In the genomic region with DNA sequence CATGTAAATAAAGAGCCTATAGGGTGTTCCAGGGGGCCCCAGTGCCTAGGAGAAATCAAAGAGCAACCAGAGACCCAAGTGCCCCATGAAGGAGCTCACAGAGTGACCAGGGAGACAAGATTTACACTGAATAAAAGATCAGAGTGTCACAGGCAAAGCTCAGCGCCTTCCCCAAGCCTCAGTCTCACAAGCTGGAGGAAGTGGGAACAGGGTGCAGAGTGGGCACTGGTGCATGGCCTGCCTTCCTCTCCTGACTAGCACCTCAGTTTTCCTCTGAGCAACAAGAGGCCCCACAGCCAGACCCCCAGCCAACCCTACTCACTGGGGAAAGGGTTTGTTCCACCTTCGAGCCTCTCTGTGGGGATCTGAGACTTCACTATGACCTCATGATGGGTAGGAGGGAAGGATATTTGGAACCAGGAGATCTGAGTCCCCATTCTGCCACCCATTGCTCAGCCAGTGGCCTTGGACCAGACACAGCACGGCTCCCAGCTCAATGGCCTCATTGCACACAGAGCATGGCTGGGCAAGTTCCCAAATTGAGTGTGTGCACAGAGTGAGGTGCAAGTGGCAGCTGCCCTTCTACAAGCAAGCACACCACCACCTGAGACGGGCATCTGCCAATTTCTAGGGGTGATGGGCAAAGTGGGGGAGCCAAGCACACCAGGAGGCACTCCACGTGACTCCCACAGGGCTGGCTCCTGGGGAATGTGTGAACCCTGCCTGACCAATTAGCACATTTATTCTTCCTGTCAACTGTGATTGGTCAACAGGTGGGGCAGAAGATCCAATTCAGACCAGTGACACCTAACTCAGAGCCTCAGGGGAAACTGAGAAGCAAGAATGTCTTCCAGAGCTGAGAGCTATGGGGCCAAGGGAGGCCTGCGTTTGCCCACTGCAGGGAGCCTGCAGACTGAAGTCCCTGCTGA, we compare ENCODE assay signal across 29 cellular contexts. TPM values are rescaled to one million over a fixed set of nuclear protein-coding genes. Genes with fewer than 3 reads are reported as not detected.
DNase-seq lines count a peak whose midpoint lies in the region; ATAC-seq and TF ChIP-seq lines count a peak whose summit lies in the region.
"Had no signal": no experiment of that assay in that cellular context is flagged by ENCODE, and none has a peak within 500 bp of the region (broad histone marks: within the 10 kb centered on the region; RNA-seq: fewer than 3 reads in every experiment).

No MANE protein-coding gene starts in this region.

- H3K9me3 ChIP-seq in BLaER1 treated with 17β-estradiol and CSF1 and Interleukin-3, amounts not matched to agents 10 nM and 100 nM (replicated peaks in 1 of 11), result no peaks in the 10 kb centered on the region
- no peaks in the 10 kb centered on the region for H3K9me3 ChIP-seq in OCI-LY3 (ENCODE audit: insufficient read depth, low read length)
- no peaks in the 10 kb centered on the region for H3K9me3 ChIP-seq in lung (ENCODE audit: control insufficient read depth in 2 of 2, insufficient read depth in 1 of 2, low read length in 1 of 2)
- no peaks in the 10 kb centered on the region for H3K9me3 ChIP-seq in sigmoid colon
- H3K9me3 ChIP-seq: adrenal gland, right lobe of liver, suprapubic skin had no signal

- no peaks in the 10 kb centered on the region for H3K9me3 Mint-ChIP-seq in activated CD4-positive, alpha-beta T cell treated with anti-CD3 and anti-CD28 coated beads, Interleukin-2, amount 10 ng/mL, durations not matched to agents 7 days and 5 days
- H3K9me3 Mint-ChIP-seq: CD4-positive, alpha-beta T cell; nephron; T-helper 1 cell treated with Interleukin-12 subunit alpha and Interleukin-12 subunit beta and Interleukin-4 antibody, amounts not matched to agents 30 μg/mL and 1 μg/mL, for 36 hours had no signal

- no peaks in the 10 kb centered on the region for H3K27me3 Mint-ChIP-seq in activated CD4-positive, alpha-beta T cell treated with anti-CD3 and anti-CD28 coated beads, Interleukin-2, amount 10 ng/mL, durations not matched to agents 7 days and 5 days
- H3K27me3 Mint-ChIP-seq: CD4-positive, alpha-beta T cell had no signal

- intact Hi-C loops in sigmoid colon (cut with DNase I) (no loop called here), left colon (cut with DNase I, micrococcal nuclease) (no loop called here)

- TF ChIP-seq POLR2A in sigmoid colon (IDR thresholded peaks at IDR 0.05), result no peak

- DNase-seq in lung (ENCODE audit: low spot score) (peak; percentile 26), sigmoid colon (no peak), foreskin keratinocyte (no peak), left colon (no peak)
- no peak for DNase-seq in activated CD4-positive, alpha-beta T cell treated with anti-CD3 and anti-CD28 coated beads, Interleukin-2, amount 10 ng/mL, durations not matched to agents 7 days and 5 days
- DNase-seq: activated CD4-positive, alpha-beta T cell treated with anti-CD3 and anti-CD28 coated beads for 48 hours; activated naive CD4-positive, alpha-beta T cell; activated T-cell treated with anti-CD3 and anti-CD28 coated beads for 4 hours; CD4-positive, alpha-beta T cell; cortex of kidney; GDM1; glutamatergic neuron; NCI-H1417; NCI-H2107; stimulated activated CD4-positive, alpha-beta T cell treated with anti-CD3 and anti-CD28 coated beads, Interleukin-15, amount 100 ng/mL, for 24 hours; stimulated activated CD8-positive, alpha-beta memory T cell treated with anti-CD3 and anti-CD28 coated beads, Interleukin-4, amount 100 ng/mL, for 48 hours had no signal

- TF ChIP-seq CTCF in OCI-LY3 (IDR thresholded peaks at IDR 0.05; ENCODE audit: low read depth, low read length) (no peak), lung (IDR thresholded peaks at IDR 0.05; ENCODE audit: control extremely low read depth, extremely low read depth) (no peak), sigmoid colon (IDR thresholded peaks at IDR 0.05) (no peak), foreskin keratinocyte (conservative IDR thresholded peaks at IDR 0.05) (no peak)

- H3K4me2 ChIP-seq in BLaER1 treated with 17β-estradiol and CSF1 and Interleukin-3, amounts not matched to agents 10 nM and 100 nM, result peak overlapping the region; percentile 52 to 96 (median 72)
- peak overlapping the region; percentile 39; the same call in 1 of the 2 replicates for H3K4me2 ChIP-seq in OCI-LY3 (ENCODE audit: low read length)

- WGBS in lung, 2 donors, result 86 to 96% methylated on average over 6 of the region's 6 CpGs
- WGBS in sigmoid colon, 2 donors, result 74 to 82% methylated on average over 6 of the region's 6 CpGs

- peak overlapping the region in 1 of 10 experiments; percentile 13; a peak in 1 of 20 replicates for H3K4me3 ChIP-seq in BLaER1 treated with 17β-estradiol and CSF1 and Interleukin-3, amounts not matched to agents 10 nM and 100 nM
- H3K4me3 ChIP-seq in OCI-LY3 (ENCODE audit: low read length) (no peak overlapping the region), lung (no peak overlapping the region), sigmoid colon (no peak overlapping the region)
- H3K4me3 ChIP-seq: adrenal gland, right lobe of liver, suprapubic skin had no signal

- TF ChIP-seq EP300 in sigmoid colon (IDR thresholded peaks at IDR 0.05), result no peak

- no peak overlapping the region for H2AFZ ChIP-seq in OCI-LY3 (ENCODE audit: low read depth, low read length)

- H3K4me3 Mint-ChIP-seq in activated CD4-positive, alpha-beta T cell treated with anti-CD3 and anti-CD28 coated beads, Interleukin-2, amount 10 ng/mL, durations not matched to agents 7 days and 5 days, result no peak overlapping the region
- H3K4me3 Mint-ChIP-seq: CD4-positive, alpha-beta T cell; nephron; T-helper 1 cell treated with Interleukin-12 subunit alpha and Interleukin-12 subunit beta and Interleukin-4 antibody, amounts not matched to agents 30 μg/mL and 1 μg/mL, for 36 hours had no signal

- H3K4me1 Mint-ChIP-seq in activated CD4-positive, alpha-beta T cell treated with anti-CD3 and anti-CD28 coated beads, Interleukin-2, amount 10 ng/mL, durations not matched to agents 7 days and 5 days, result peaks cover 12% of the 10 kb centered on the region

- CTCF ChIA-PET in activated CD4-positive, alpha-beta T cell treated with anti-CD3 and anti-CD28 coated beads, Interleukin-2, amount 10 ng/mL, durations not matched to agents 7 days and 5 days (lab: Charles Lee), result interaction anchor here (2.1 to 3.3 kb wide), 2 partner anchors 8 to 11 kb away, joined by 6 to 16 read pairs; no protein-coding TSS in a partner anchor

- peak overlapping the region in 1 of 11 experiments; percentile 17; a peak in 1 of 22 replicates for H3K9ac ChIP-seq in BLaER1 treated with 17β-estradiol and CSF1 and Interleukin-3, amounts not matched to agents 10 nM and 100 nM
- no peak overlapping the region for H3K9ac ChIP-seq in OCI-LY3 (ENCODE audit: low read length)

- H3K36me3 Mint-ChIP-seq in activated CD4-positive, alpha-beta T cell treated with anti-CD3 and anti-CD28 coated beads, Interleukin-2, amount 10 ng/mL, durations not matched to agents 7 days and 5 days (ENCODE audit: low read depth), result no peaks in the 10 kb centered on the region

- ATAC-seq in GM18868 (IDR thresholded peaks at IDR 0.05; ENCODE audit: unreplicated experiment) (peak; percentile 40), lung (ENCODE audit: insufficient read depth, low FRiP score) (no peak), foreskin keratinocyte (no peak), left colon (no peak)
- ATAC-seq: HepG2, right lobe of liver had no signal

- peak overlapping the region in 5 of 11 experiments; percentile 8 to 46 (median 12); a peak in 5 of 22 replicates for H3K27ac ChIP-seq in BLaER1 treated with 17β-estradiol and CSF1 and Interleukin-3, amounts not matched to agents 10 nM and 100 nM
- no peak overlapping the region for H3K27ac ChIP-seq in OCI-LY3 (ENCODE audit: low read length)
- no peak overlapping the region for H3K27ac ChIP-seq in lung (ENCODE audit: low read depth in 1 of 2, low read length in 1 of 2)
- H3K27ac ChIP-seq in sigmoid colon, result no peak overlapping the region
- no peak overlapping the region for H3K27ac ChIP-seq in foreskin keratinocyte
- H3K27ac ChIP-seq: adrenal gland, HL-60, right lobe of liver, suprapubic skin had no signal

- H3K27ac Mint-ChIP-seq in activated CD4-positive, alpha-beta T cell treated with anti-CD3 and anti-CD28 coated beads, Interleukin-2, amount 10 ng/mL, durations not matched to agents 7 days and 5 days, result no peak overlapping the region
- H3K27ac Mint-ChIP-seq: CD4-positive, alpha-beta T cell; nephron; T-helper 1 cell treated with Interleukin-12 subunit alpha and Interleukin-12 subunit beta and Interleukin-4 antibody, amounts not matched to agents 30 μg/mL and 1 μg/mL, for 36 hours had no signal

- peaks cover 41 to 98% (median 77%) of the 10 kb centered on the region in 10 experiments for H3K4me1 ChIP-seq in BLaER1 treated with 17β-estradiol and CSF1 and Interleukin-3, amounts not matched to agents 10 nM and 100 nM
- H3K4me1 ChIP-seq in OCI-LY3 (ENCODE audit: low read length), result peaks cover 59% of the 10 kb centered on the region
- H3K4me1 ChIP-seq in lung (ENCODE audit: control insufficient read depth in 2 of 2, insufficient read depth in 2 of 2, low read length in 2 of 2), result peaks cover 0 to 7% of the 10 kb centered on the region in 2 donors
- peaks cover 0 to 6% (median 0%) of the 10 kb centered on the region in 4 donors for H3K4me1 ChIP-seq in sigmoid colon
- H3K4me1 ChIP-seq in foreskin keratinocyte, result no peaks in the 10 kb centered on the region

- no peaks in the 10 kb centered on the region for H3K27me3 ChIP-seq in BLaER1 treated with 17β-estradiol and CSF1 and Interleukin-3, amounts not matched to agents 10 nM and 100 nM
- no peaks in the 10 kb centered on the region for H3K27me3 ChIP-seq in OCI-LY3 (ENCODE audit: low read depth, low read length)
- no peaks in the 10 kb centered on the region for H3K27me3 ChIP-seq in lung (ENCODE audit: control insufficient read depth, insufficient read depth)
- no peaks in the 10 kb centered on the region for H3K27me3 ChIP-seq in sigmoid colon
- no peaks in the 10 kb centered on the region for H3K27me3 ChIP-seq in foreskin keratinocyte
- H3K27me3 ChIP-seq: adrenal gland, right lobe of liver, suprapubic skin had no signal

- POLR2A ChIA-PET in activated CD4-positive, alpha-beta T cell treated with anti-CD3 and anti-CD28 coated beads, Interleukin-2, amount 10 ng/mL, durations not matched to agents 7 days and 5 days (lab: Charles Lee), result no interaction called here

- peaks cover 0 to 94% (median 67%) of the 10 kb centered on the region in 11 experiments; a peak in 14 of 22 replicates for H4K20me1 ChIP-seq in BLaER1 treated with 17β-estradiol and CSF1 and Interleukin-3, amounts not matched to agents 10 nM and 100 nM
- no peaks in the 10 kb centered on the region for H4K20me1 ChIP-seq in OCI-LY3 (ENCODE audit: insufficient read depth, low read length)

- H3K36me3 ChIP-seq in BLaER1 treated with 17β-estradiol and CSF1 and Interleukin-3, amounts not matched to agents 10 nM and 100 nM, result peaks cover 0 to 17% (median 0%) of the 10 kb centered on the region in 11 experiments; a peak in 9 of 22 replicates
- H3K36me3 ChIP-seq in OCI-LY3 (replicated peaks; ENCODE audit: low read depth, low read length), result no peaks in the 10 kb centered on the region
- H3K36me3 ChIP-seq in lung (ENCODE audit: control insufficient read depth in 2 of 2, insufficient read depth in 2 of 2, low read length in 2 of 2), result no peaks in the 10 kb centered on the region
- no peaks in the 10 kb centered on the region for H3K36me3 ChIP-seq in sigmoid colon
- H3K36me3 ChIP-seq: adrenal gland, right lobe of liver, suprapubic skin had no signal

- H3K79me2 ChIP-seq in OCI-LY3 (ENCODE audit: low read length), result no peaks in the 10 kb centered on the region

RNA-seq across cellular contexts. Expression of a gene that starts 15.7 kb away (rescaled TPM):
- total RNA-seq in lung, result 10 to 100 TPM; 12.0 to 22.7 TPM
- polyA plus RNA-seq in lung, result 10 to 100 TPM; 12.4 to 41.8 TPM
- total RNA-seq in sigmoid colon, result 10 to 100 TPM in 2 of 4 donors, 1 to 10 TPM in 2; 8.0 to 17.8 (median 9.9) TPM
- 10 to 100 TPM in 2 of 3 donors, 1 to 10 TPM in 1; 5.4 to 15.6 (median 11.1) TPM for polyA plus RNA-seq in sigmoid colon
- not detected in 2 replicates for total RNA-seq in foreskin keratinocyte
- not detected in 2 replicates for polyA plus RNA-seq in foreskin keratinocyte
- total RNA-seq in activated CD4-positive, alpha-beta T cell treated with anti-CD3 and anti-CD28 coated beads, Interleukin-2, amount 10 ng/mL, durations not matched to agents 7 days and 5 days, result 10 to 100 TPM; 12.5 to 14.0 TPM
- 1 to 10 TPM; 2.7 to 8.4 TPM for total RNA-seq in left colon
- total RNA-seq: HepG2, NCI-H460, SK-MEL-5 had no signal
- polyA plus RNA-seq: HepG2 had no signal

RNA-seq across cellular contexts. Expression of a gene that starts 38.6 kb away (rescaled TPM):
- total RNA-seq in lung, result under 1 TPM in 1 of 2 donors, not detected in 1; 0.34 TPM
- under 1 TPM in 1 of 2 donors, not detected in 1; 0.13 TPM for polyA plus RNA-seq in lung
- not detected for total RNA-seq in sigmoid colon
- not detected for polyA plus RNA-seq in sigmoid colon
- total RNA-seq in foreskin keratinocyte, result not detected in 2 replicates
- not detected in 2 replicates for polyA plus RNA-seq in foreskin keratinocyte
- not detected for total RNA-seq in activated CD4-positive, alpha-beta T cell treated with anti-CD3 and anti-CD28 coated beads, Interleukin-2, amount 10 ng/mL, durations not matched to agents 7 days and 5 days
- not detected for total RNA-seq in left colon
- total RNA-seq: adrenal gland; CD4-positive, alpha-beta T cell; HepG2; mesenteric fat pad; NCI-H460; right lobe of liver; SK-MEL-5; suprapubic skin had no signal
- polyA plus RNA-seq: adrenal gland, HepG2 had no signal

RNA-seq across cellular contexts. Expression of a gene that starts 57.1 kb away (rescaled TPM):
- total RNA-seq in lung (10 to 100 TPM; 10.9 to 49.4 TPM), sigmoid colon (10 to 100 TPM in 2 of 4 donors, 1 to 10 TPM in 2; 9.5 to 13.3 (median 10.9) TPM), foreskin keratinocyte (not detected in 2 replicates), left colon (1 to 10 TPM; 1.4 to 3.5 TPM)
- polyA plus RNA-seq in lung (1 to 10 TPM; 2.9 to 3.4 TPM), sigmoid colon (1 to 10 TPM in 2 of 3 donors, under 1 TPM in 1; 0.23 to 3.3 (median 1.2) TPM), foreskin keratinocyte (not detected in 2 replicates)
- under 1 TPM; 0.12 to 0.15 TPM for total RNA-seq in activated CD4-positive, alpha-beta T cell treated with anti-CD3 and anti-CD28 coated beads, Interleukin-2, amount 10 ng/mL, durations not matched to agents 7 days and 5 days
- total RNA-seq: HepG2, NCI-H460, SK-MEL-5 had no signal
- polyA plus RNA-seq: HepG2 had no signal
